Comparison of ENCODE assay signal across 15 cellular contexts in the genomic region with DNA sequence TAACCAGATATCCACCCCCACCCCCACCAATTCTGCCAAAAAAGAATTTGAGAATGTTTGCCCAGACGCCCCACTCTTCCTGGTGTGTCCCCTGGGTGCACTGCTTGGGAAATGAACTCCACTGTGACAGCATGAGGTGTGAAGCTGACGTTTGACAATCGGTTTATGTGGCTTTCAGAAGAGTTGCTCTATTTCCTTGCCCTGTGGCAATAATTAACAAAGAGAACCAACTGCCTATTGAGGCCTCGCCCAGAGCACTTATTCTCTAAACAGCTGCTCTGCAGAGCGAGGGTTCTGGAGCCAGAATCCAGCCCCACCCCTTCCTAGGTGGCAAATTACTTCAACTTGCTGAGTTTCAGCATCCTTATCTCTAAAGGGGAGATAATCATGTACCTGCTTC.
DNase-seq lines count a peak whose midpoint lies in the region; ATAC-seq and TF ChIP-seq lines count a peak whose summit lies in the region.
"Had no signal": no experiment of that assay in that cellular context is flagged by ENCODE, and none has a peak within 500 bp of the region (broad histone marks: within the 10 kb centered on the region; RNA-seq: fewer than 3 reads in every experiment).

No MANE protein-coding gene starts in this region.

- no peak for TF ChIP-seq CTCF in tibial artery (IDR thresholded peaks at IDR 0.05)

- intact Hi-C loops in tibial artery (cut with DNase I; ENCODE audit: low total_unique reads) = no loop called here

- H3K27ac ChIP-seq in tibial artery = no peak overlapping the region
- H3K27ac ChIP-seq: right lobe of liver had no signal

- peaks cover 0 to 9% of the 10 kb centered on the region in 2 donors for H3K27me3 ChIP-seq in tibial artery
- H3K27me3 ChIP-seq: right lobe of liver had no signal

- ATAC-seq in GM19452 (IDR thresholded peaks at IDR 0.05; ENCODE audit: unreplicated experiment) = peak; percentile 90
- peak; percentile 77 for ATAC-seq in HG03342 (IDR thresholded peaks at IDR 0.05; ENCODE audit: unreplicated experiment)
- no peak for ATAC-seq in HG02840 (IDR thresholded peaks at IDR 0.05; ENCODE audit: low FRiP score, unreplicated experiment)
- ATAC-seq: right lobe of liver had no signal

- H3K9me3 ChIP-seq in tibial artery = no peaks in the 10 kb centered on the region
- H3K9me3 ChIP-seq: right lobe of liver had no signal

- no peaks in the 10 kb centered on the region for H3K36me3 ChIP-seq in tibial artery
- H3K36me3 ChIP-seq: right lobe of liver had no signal

- no peak overlapping the region for H3K4me3 ChIP-seq in tibial artery
- H3K4me3 ChIP-seq: right lobe of liver had no signal

- DNase-seq in DMS79 treated with DMSO at 0.1 percent for 48 hours (lab: John Stamatoyannopoulos, UW) = peak; percentile 51
- peak; percentile 50 for DNase-seq in NCI-H748 treated with DMSO at 0.1 percent for 48 hours (lab: John Stamatoyannopoulos, UW)
- no peak for DNase-seq in NCI-H82 (lab: John Stamatoyannopoulos, UW)
- no peak for DNase-seq in tibial artery
- DNase-seq in activated CD8-positive, alpha-beta memory T cell treated with anti-CD3 and anti-CD28 coated beads, Interleukin-2, amount 50 U/mL, for 4 hours = no peak
- DNase-seq: activated CD4-positive, alpha-beta T cell treated with anti-CD3 and anti-CD28 coated beads, Interleukin-2, amount 50 U/mL, for 1 hour; activated effector memory CD4-positive, alpha-beta T cell treated with Interleukin-2 at 50 U/mL for 16 hours; effector CD8-positive, alpha-beta T cell; GF-D8; kidney; right lobe of liver; T-helper 1 cell had no signal

- no peaks in the 10 kb centered on the region for H3K4me1 ChIP-seq in tibial artery
- H3K4me1 ChIP-seq: right lobe of liver had no signal

Comparison
In these comparisons a context has a peak if more than half of its experiments do, and no peak if none do; other contexts are left out.
1. DNase-seq: peak in DMS79 treated with DMSO at 0.1 percent for 48 hours (single experiment) and NCI-H748 treated with DMSO at 0.1 percent for 48 hours (single experiment); none in NCI-H82 (single experiment), tibial artery (0 of 2) and activated CD8-positive, alpha-beta memory T cell treated with anti-CD3 and anti-CD28 coated beads, Interleukin-2, amount 50 U/mL, for 4 hours (single experiment).